Comparison of ENCODE assay signal across 15 cellular contexts in the genomic region with DNA sequence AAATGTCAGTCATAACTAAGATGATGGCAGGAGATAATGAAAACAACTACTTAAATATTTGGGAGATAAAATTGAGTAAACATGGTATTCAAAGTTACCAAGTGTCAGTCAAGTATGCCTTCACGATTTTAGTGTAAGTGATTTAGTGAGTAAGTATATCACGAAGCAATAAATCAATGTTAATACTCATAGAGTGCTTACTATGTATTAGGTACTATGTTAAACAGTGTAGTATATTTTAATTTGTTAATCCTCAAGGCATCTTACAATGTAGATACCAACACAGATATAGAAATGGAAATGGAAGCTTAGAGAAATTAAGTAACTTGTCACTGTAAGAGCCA. TPM values are rescaled to one million over a fixed set of nuclear protein-coding genes. Genes with fewer than 3 reads are reported as not detected.
DNase-seq lines count a peak whose midpoint lies in the region; ATAC-seq and TF ChIP-seq lines count a peak whose summit lies in the region.
"Had no signal": no experiment of that assay in that cellular context is flagged by ENCODE, and none has a peak within 500 bp of the region (broad histone marks: within the 10 kb centered on the region; RNA-seq: fewer than 3 reads in every experiment).

No MANE protein-coding gene starts in this region.

- POLR2A ChIA-PET in activated CD8-positive, alpha-beta T cell treated with anti-CD3 and anti-CD28 coated beads, Interleukin-2, amount 10 ng/mL, durations not matched to agents 7 days and 5 days (lab: Charles Lee): no interaction called here

- CTCF ChIA-PET in activated CD8-positive, alpha-beta T cell treated with anti-CD3 and anti-CD28 coated beads, Interleukin-2, amount 10 ng/mL, durations not matched to agents 7 days and 5 days (lab: Charles Lee): interaction anchor here (1.2 to 5.2 kb wide), 6 partner anchors 12 to 253 kb away, joined by 3 to 39 read pairs (median 4); no protein-coding TSS in a partner anchor

- H3K4me3 ChIP-seq in neutrophil (ENCODE audit: low read depth in 1 of 2, low read length in 1 of 2): no peak overlapping the region
- no peak overlapping the region for H3K4me3 ChIP-seq in effector memory CD4-positive, alpha-beta T cell (ENCODE audit: insufficient read depth, low read depth, low read length, poor library complexity, severe bottlenecking)
- H3K4me3 ChIP-seq: GM23338, SJCRH30 had no signal

- no peak for DNase-seq in activated T-cell treated with anti-CD3 and anti-CD28 coated beads, Interleukin-2, amount 50 U/mL, for 24 hours
- no peak for DNase-seq in activated T-cell treated with anti-CD3 and anti-CD28 coated beads, Interleukin-2, amount 50 U/mL, for 48 hours
- no peak for DNase-seq in activated CD8-positive, alpha-beta T cell treated with anti-CD3 and anti-CD28 coated beads, Interleukin-2, amount 10 ng/mL, durations not matched to agents 7 days and 5 days
- DNase-seq in HCEC 1CT: no peak
- DNase-seq in effector CD8-positive, alpha-beta T cell (lab: John Stamatoyannopoulos, UW): no peak
- no peak for DNase-seq in effector memory CD4-positive, alpha-beta T cell
- DNase-seq: Calu3, DMS79 treated with DMSO at 0.1 percent for 48 hours, NCI-H1105 treated with DMSO at 0.1 percent for 48 hours, NCI-H187, NCI-H2171 had no signal

- no peak overlapping the region for H3K4me3 Mint-ChIP-seq in activated T-cell treated with anti-CD3 and anti-CD28 coated beads, Interleukin-2, amount 50 U/mL, for 24 hours
- no peak overlapping the region for H3K4me3 Mint-ChIP-seq in activated CD8-positive, alpha-beta T cell treated with anti-CD3 and anti-CD28 coated beads, Interleukin-2, amount 10 ng/mL, durations not matched to agents 7 days and 5 days
- H3K4me3 Mint-ChIP-seq: GM23338 had no signal

- no peak for ATAC-seq in activated CD8-positive, alpha-beta T cell treated with anti-CD3 and anti-CD28 coated beads, Interleukin-2, amount 10 ng/mL, durations not matched to agents 7 days and 5 days
- ATAC-seq: GM23338 had no signal

- H3K4me1 ChIP-seq in neutrophil (ENCODE audit: control insufficient read depth in 1 of 2, insufficient read depth in 1 of 2, low read depth in 1 of 2, low read length in 1 of 2): peaks cover 29 to 38% of the 10 kb centered on the region in 2 experiments
- no peaks in the 10 kb centered on the region for H3K4me1 ChIP-seq in effector memory CD4-positive, alpha-beta T cell (ENCODE audit: control insufficient read depth, insufficient read depth, low read length, poor library complexity, severe bottlenecking)

- H3K9me3 ChIP-seq in KOPT-K1 (ENCODE audit: insufficient read depth, low read length, poor library complexity, severe bottlenecking): no peaks in the 10 kb centered on the region
- H3K9me3 ChIP-seq in neutrophil: no peaks in the 10 kb centered on the region
- H3K9me3 ChIP-seq in effector memory CD4-positive, alpha-beta T cell (ENCODE audit: control insufficient read depth, low read length): no peaks in the 10 kb centered on the region
- H3K9me3 ChIP-seq: SJCRH30 had no signal

- no peaks in the 10 kb centered on the region for H3K27me3 Mint-ChIP-seq in activated T-cell treated with anti-CD3 and anti-CD28 coated beads, Interleukin-2, amount 50 U/mL, for 24 hours
- H3K27me3 Mint-ChIP-seq in activated CD8-positive, alpha-beta T cell treated with anti-CD3 and anti-CD28 coated beads, Interleukin-2, amount 10 ng/mL, durations not matched to agents 7 days and 5 days (ENCODE audit: low read depth): no peaks in the 10 kb centered on the region

- H3K27ac ChIP-seq in KOPT-K1 (ENCODE audit: low read depth, low read length, poor library complexity, severe bottlenecking) (peak overlapping the region; percentile 87), neutrophil (peak overlapping the region; percentile 71)
- H3K27ac ChIP-seq in effector memory CD4-positive, alpha-beta T cell (ENCODE audit: insufficient read depth, low read length, poor library complexity, severe bottlenecking): no peak overlapping the region

- TF ChIP-seq CTCF in neutrophil (IDR thresholded peaks at IDR 0.05): no peak

- H3K9me3 Mint-ChIP-seq in activated T-cell treated with anti-CD3 and anti-CD28 coated beads, Interleukin-2, amount 50 U/mL, for 24 hours: no peaks in the 10 kb centered on the region
- no peaks in the 10 kb centered on the region for H3K9me3 Mint-ChIP-seq in activated CD8-positive, alpha-beta T cell treated with anti-CD3 and anti-CD28 coated beads, Interleukin-2, amount 10 ng/mL, durations not matched to agents 7 days and 5 days (ENCODE audit: insufficient read depth)
- H3K9me3 Mint-ChIP-seq: GM23338 had no signal

- no peaks in the 10 kb centered on the region for H3K27me3 ChIP-seq in neutrophil
- H3K27me3 ChIP-seq in effector memory CD4-positive, alpha-beta T cell (replicated peaks; ENCODE audit: control insufficient read depth, insufficient read depth, low read length, poor library complexity, severe bottlenecking): no peaks in the 10 kb centered on the region
- H3K27me3 ChIP-seq: SJCRH30 had no signal

- no peaks in the 10 kb centered on the region for H3K36me3 Mint-ChIP-seq in activated T-cell treated with anti-CD3 and anti-CD28 coated beads, Interleukin-2, amount 50 U/mL, for 24 hours (ENCODE audit: low read depth)
- no peaks in the 10 kb centered on the region for H3K36me3 Mint-ChIP-seq in activated CD8-positive, alpha-beta T cell treated with anti-CD3 and anti-CD28 coated beads, Interleukin-2, amount 10 ng/mL, durations not matched to agents 7 days and 5 days (ENCODE audit: low read depth)

- peaks cover 43% of the 10 kb centered on the region for H3K4me1 Mint-ChIP-seq in activated T-cell treated with anti-CD3 and anti-CD28 coated beads, Interleukin-2, amount 50 U/mL, for 24 hours (ENCODE audit: low read depth)
- H3K4me1 Mint-ChIP-seq in activated CD8-positive, alpha-beta T cell treated with anti-CD3 and anti-CD28 coated beads, Interleukin-2, amount 10 ng/mL, durations not matched to agents 7 days and 5 days (ENCODE audit: low read depth): peaks cover 37% of the 10 kb centered on the region
- H3K4me1 Mint-ChIP-seq: GM23338 had no signal

- H3K36me3 ChIP-seq in KOPT-K1 (ENCODE audit: insufficient read depth, low read length): no peaks in the 10 kb centered on the region
- peaks cover 58% of the 10 kb centered on the region for H3K36me3 ChIP-seq in neutrophil
- no peaks in the 10 kb centered on the region for H3K36me3 ChIP-seq in effector memory CD4-positive, alpha-beta T cell (ENCODE audit: control insufficient read depth, insufficient read depth, low read length)
- H3K36me3 ChIP-seq: SJCRH30 had no signal

- peak overlapping the region; percentile 23 for H3K27ac Mint-ChIP-seq in activated T-cell treated with anti-CD3 and anti-CD28 coated beads, Interleukin-2, amount 50 U/mL, for 24 hours
- H3K27ac Mint-ChIP-seq in activated CD8-positive, alpha-beta T cell treated with anti-CD3 and anti-CD28 coated beads, Interleukin-2, amount 10 ng/mL, durations not matched to agents 7 days and 5 days: peak overlapping the region; percentile 53
- H3K27ac Mint-ChIP-seq: GM23338 had no signal

RNA-seq across cellular contexts. Expression of gene ANXA3, which starts 59.6 kb away (rescaled TPM):
- 1 to 10 TPM; 2.9 to 4.2 TPM for total RNA-seq in activated CD8-positive, alpha-beta T cell treated with anti-CD3 and anti-CD28 coated beads, Interleukin-2, amount 10 ng/mL, durations not matched to agents 7 days and 5 days
